Comparison of ENCODE assay signal across 8 cellular contexts in the genomic region with DNA sequence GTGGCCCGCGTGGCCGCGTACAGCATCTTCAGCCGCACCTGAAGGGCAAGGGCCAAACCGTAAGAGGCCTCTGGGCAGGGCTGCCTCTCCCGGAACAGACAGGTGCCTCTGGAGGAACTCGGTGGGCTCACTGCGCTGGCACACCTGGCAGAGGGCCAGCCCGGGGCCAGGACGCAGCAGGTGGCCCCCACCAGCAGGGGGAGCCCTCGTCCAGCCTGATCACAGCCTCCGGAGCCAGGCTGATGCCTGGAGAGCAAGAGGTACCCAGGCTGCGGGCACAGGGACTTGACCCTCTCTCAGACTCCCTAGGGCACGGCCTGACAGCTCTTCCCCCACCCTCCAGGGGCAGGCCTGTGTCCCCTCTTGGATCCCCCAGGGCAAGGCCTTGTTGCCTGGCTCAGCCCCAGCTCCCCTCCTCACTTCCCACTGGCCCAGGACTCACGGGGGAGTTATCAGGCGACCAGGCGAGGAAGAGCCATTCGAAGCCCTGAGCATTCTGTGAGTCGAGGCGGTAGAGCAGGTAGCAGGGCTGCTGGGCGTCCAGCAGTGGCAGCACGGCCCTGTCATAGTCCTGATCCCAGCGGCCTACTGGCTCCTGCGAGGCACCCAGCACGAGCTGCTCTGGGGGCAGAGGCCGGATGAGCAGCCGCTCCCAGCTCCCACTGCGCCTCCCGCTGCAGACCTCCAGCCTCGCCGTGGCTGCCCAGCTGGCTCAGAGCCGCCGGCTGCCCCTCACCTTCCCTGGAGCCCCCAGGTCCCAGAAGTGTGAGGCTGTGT. TPM values are rescaled to one million over a fixed set of nuclear protein-coding genes. Genes with fewer than 3 reads are reported as not detected.
A peak's percentile ranks its signal among the peaks of the same experiment; 100 is the strongest.
DNase-seq lines count a peak whose midpoint lies in the region; ATAC-seq and TF ChIP-seq lines count a peak whose summit lies in the region.

No MANE protein-coding gene starts in this region.

- ATAC-seq in left ventricle myocardium superior (peak; percentile 6), HG03135 (IDR thresholded peaks at IDR 0.05; ENCODE audit: unreplicated experiment) (no peak), HG02763 (IDR thresholded peaks at IDR 0.05; ENCODE audit: unreplicated experiment) (no peak)

- intact Hi-C loops in left ventricle myocardium superior (cut with micrococcal nuclease): no loop called here

- peak overlapping the region; percentile 77 for H3K27ac Mint-ChIP-seq in activated naive CD4-positive, alpha-beta T cell treated with anti-CD3 and anti-CD28 coated beads, Interleukin-2, amount 50 U/mL, for 24 hours

- H3K4me3 ChIP-seq in DOHH2 (ENCODE audit: low read length): no peak overlapping the region

- H3K27me3 ChIP-seq in DOHH2 (ENCODE audit: control insufficient read depth, low read length): no peaks in the 10 kb centered on the region

- H3K9me3 Mint-ChIP-seq in activated naive CD4-positive, alpha-beta T cell treated with anti-CD3 and anti-CD28 coated beads, Interleukin-2, amount 50 U/mL, for 24 hours: no peaks in the 10 kb centered on the region

- no peaks in the 10 kb centered on the region for H3K9me2 ChIP-seq in DOHH2 (replicated peaks; ENCODE audit: control insufficient read depth, low read length)

- H4K20me1 ChIP-seq in DOHH2 (ENCODE audit: control insufficient read depth, insufficient read depth, low read depth, low read length): no peaks in the 10 kb centered on the region

- H3K79me2 ChIP-seq in DOHH2 (ENCODE audit: control insufficient read depth, low read length): peaks cover 10% of the 10 kb centered on the region

- no peaks in the 10 kb centered on the region for H3K27me3 Mint-ChIP-seq in activated naive CD4-positive, alpha-beta T cell treated with anti-CD3 and anti-CD28 coated beads, Interleukin-2, amount 50 U/mL, for 24 hours

- H3K27ac ChIP-seq in DOHH2 (ENCODE audit: low read depth, low read length): no peak overlapping the region

- H3K36me3 Mint-ChIP-seq in activated naive CD4-positive, alpha-beta T cell treated with anti-CD3 and anti-CD28 coated beads, Interleukin-2, amount 50 U/mL, for 24 hours: peaks cover 4% of the 10 kb centered on the region

- H3F3A ChIP-seq in DOHH2 (ENCODE audit: control insufficient read depth, insufficient read depth): peaks cover 7% of the 10 kb centered on the region

- no peaks in the 10 kb centered on the region for H3K9me3 ChIP-seq in DOHH2 (ENCODE audit: control insufficient read depth, insufficient read depth, low read length)

- H3K4me1 ChIP-seq in DOHH2 (ENCODE audit: control insufficient read depth, low read length): peaks cover 19% of the 10 kb centered on the region

- TF ChIP-seq CTCF in DOHH2 (IDR thresholded peaks at IDR 0.05; ENCODE audit: low read depth, low read length, poor library complexity, severe bottlenecking): peak; percentile 97

- peak; percentile 54 for DNase-seq in HT-29 (ENCODE audit: low spot score)
- DNase-seq in SW480 (ENCODE audit: low spot score): peak; percentile 46
- DNase-seq in left ventricle myocardium superior: peak; percentile 87
- peak; percentile 79 to 89 for DNase-seq in stimulated activated CD4-positive, alpha-beta T cell treated with anti-CD3 and anti-CD28 coated beads, Interleukin-15, amount 100 ng/mL, for 1 hour (ENCODE audit: low read depth in 1 of 2, low spot score in 1 of 2)

- H3K36me3 ChIP-seq in DOHH2 (ENCODE audit: control insufficient read depth, low read length): peaks cover 56% of the 10 kb centered on the region

- no peak overlapping the region for H3K4me2 ChIP-seq in DOHH2 (ENCODE audit: low read length)

- peaks cover 54% of the 10 kb centered on the region for H3K4me1 Mint-ChIP-seq in activated naive CD4-positive, alpha-beta T cell treated with anti-CD3 and anti-CD28 coated beads, Interleukin-2, amount 50 U/mL, for 24 hours

- H3K4me3 Mint-ChIP-seq in activated naive CD4-positive, alpha-beta T cell treated with anti-CD3 and anti-CD28 coated beads, Interleukin-2, amount 50 U/mL, for 24 hours: peak overlapping the region; percentile 30

RNA-seq across cellular contexts. Expression of a gene that starts 6.2 kb away (rescaled TPM):
- total RNA-seq in HT-29 (2014; rRNA removed; shearing (Covaris generic)): not detected in 2 replicates
- 0.17 TPM for total RNA-seq in left ventricle myocardium superior

RNA-seq across cellular contexts. Expression of a gene that starts 7.3 kb away (rescaled TPM):
- 80.5 and 85.4 TPM in 2 replicates for total RNA-seq in HT-29 (2014; rRNA removed; shearing (Covaris generic))
- total RNA-seq in left ventricle myocardium superior: 103 TPM

RNA-seq across cellular contexts. Expression of a gene that starts 13.9 kb away (rescaled TPM):
- 4.0 and 4.2 TPM in 2 replicates for total RNA-seq in HT-29 (2014; rRNA removed; shearing (Covaris generic))
- 9.0 TPM for total RNA-seq in left ventricle myocardium superior

RNA-seq across cellular contexts. Expression of a gene that starts 33.7 kb away (rescaled TPM):
- 31.5 and 34.4 TPM in 2 replicates for total RNA-seq in HT-29 (2014; rRNA removed; shearing (Covaris generic))
- 166 TPM for total RNA-seq in left ventricle myocardium superior

RNA-seq across cellular contexts. Expression of a gene that starts 46.8 kb away (rescaled TPM):
- total RNA-seq in HT-29 (2014; rRNA removed; shearing (Covaris generic)): 16.4 and 18.9 TPM in 2 replicates
- 67.5 TPM for total RNA-seq in left ventricle myocardium superior
